10 cellular contexts compared by ENCODE assay signal in the genomic region with DNA sequence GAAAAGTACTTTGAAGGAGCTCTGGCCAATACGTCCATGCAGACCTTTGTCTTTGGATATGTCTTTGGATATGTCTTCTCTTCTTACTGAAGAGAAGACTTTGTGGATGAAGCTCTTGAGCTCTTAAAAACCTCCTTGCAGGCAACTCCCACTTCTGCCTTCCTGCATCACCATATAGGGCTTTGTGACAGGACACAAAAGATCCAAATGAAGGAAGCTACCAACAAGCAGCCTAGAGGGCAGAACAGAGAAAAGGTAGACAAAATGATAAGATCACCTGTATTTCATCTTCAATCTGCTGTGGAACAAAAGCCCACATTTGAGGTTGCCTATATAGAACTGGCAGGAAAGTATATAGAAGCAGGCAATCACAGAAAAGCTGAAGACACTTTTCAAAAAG.
"Had no signal": no experiment of that assay in that cellular context is flagged by ENCODE, and none has a peak within 500 bp of the region (broad histone marks: within the 10 kb centered on the region; RNA-seq: fewer than 3 reads in every experiment).

No MANE protein-coding gene starts in this region.

- H3K9me3 Mint-ChIP-seq: HFFc6, IgD-negative memory B cell had no signal

- DNase-seq: GM23248, GOT3, H7, HFFc6, KG1 had no signal

- H3K27me3 Mint-ChIP-seq: IgD-negative memory B cell had no signal

- H3K27ac Mint-ChIP-seq: HFFc6, IgD-negative memory B cell had no signal

- H3K4me3 Mint-ChIP-seq: HFFc6, IgD-negative memory B cell had no signal

- H3K4me3 ChIP-seq: GM23248, HAP-1, K562 had no signal

- ATAC-seq: HCT116, HepG2, K562 had no signal
